1 cellular context compared by ENCODE assay signal in the genomic region with DNA sequence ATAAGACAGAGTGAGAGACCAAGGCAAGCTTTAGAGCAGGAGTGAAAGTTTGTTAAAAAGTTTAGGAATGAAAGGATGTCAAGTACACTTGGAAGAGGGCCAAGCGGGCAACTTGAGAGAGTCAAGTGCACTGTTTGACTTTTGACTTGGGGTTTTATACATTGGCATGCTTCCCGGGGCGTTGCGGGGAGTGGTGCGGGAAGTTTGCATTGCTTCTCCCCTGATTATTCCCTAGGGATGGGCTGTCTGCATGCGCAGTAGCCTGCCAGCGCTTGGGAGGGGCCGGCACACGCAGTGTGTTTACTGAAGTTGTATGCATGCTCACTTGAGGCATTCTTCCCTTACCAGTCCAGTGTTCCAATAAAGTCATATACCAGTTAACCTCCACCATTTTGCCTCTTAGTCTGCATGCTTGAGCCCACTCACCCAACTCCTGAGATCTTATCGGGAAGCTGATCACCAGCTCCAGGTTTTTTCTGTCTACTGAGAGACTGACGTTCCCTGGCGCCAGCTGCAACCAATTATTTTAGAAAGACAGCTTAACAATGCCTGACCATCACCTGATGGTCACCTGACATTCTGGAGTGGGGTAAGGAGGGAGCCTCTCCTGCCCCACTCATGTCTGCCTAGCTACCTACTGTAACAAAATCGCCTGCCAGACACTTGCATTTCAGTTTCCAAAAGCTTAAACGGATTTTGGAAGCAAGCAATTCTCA.
TF ChIP-seq lines count a peak whose summit lies in the region.

No MANE protein-coding gene starts in this region.

TF ChIP-seq in HEK293, 187 proteins besides CTCF, POLR2A, EP300 and RAD21 (continued from another document and continues in another):
- TF ChIP-seq, protein P1, sequence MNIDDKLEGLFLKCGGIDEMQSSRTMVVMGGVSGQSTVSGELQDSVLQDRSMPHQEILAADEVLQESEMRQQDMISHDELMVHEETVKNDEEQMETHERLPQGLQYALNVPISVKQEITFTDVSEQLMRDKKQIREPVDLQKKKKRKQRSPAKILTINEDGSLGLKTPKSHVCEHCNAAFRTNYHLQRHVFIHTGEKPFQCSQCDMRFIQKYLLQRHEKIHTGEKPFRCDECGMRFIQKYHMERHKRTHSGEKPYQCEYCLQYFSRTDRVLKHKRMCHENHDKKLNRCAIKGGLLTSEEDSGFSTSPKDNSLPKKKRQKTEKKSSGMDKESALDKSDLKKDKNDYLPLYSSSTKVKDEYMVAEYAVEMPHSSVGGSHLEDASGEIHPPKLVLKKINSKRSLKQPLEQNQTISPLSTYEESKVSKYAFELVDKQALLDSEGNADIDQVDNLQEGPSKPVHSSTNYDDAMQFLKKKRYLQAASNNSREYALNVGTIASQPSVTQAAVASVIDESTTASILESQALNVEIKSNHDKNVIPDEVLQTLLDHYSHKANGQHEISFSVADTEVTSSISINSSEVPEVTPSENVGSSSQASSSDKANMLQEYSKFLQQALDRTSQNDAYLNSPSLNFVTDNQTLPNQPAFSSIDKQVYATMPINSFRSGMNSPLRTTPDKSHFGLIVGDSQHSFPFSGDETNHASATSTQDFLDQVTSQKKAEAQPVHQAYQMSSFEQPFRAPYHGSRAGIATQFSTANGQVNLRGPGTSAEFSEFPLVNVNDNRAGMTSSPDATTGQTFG (tag by site-specific recombination; IDR thresholded peaks at IDR 0.05; ENCODE audit: borderline replicate concordance): no peak
- TF ChIP-seq BCL11A (tag by site-specific recombination; IDR thresholded peaks at IDR 0.05; ENCODE audit: low read depth) (no peak), ZNF248 (tag by site-specific recombination; IDR thresholded peaks at IDR 0.05) (no peak), ZNF350 (tag by site-specific recombination; IDR thresholded peaks at IDR 0.05) (no peak), GFI1B (tag by site-specific recombination; IDR thresholded peaks at IDR 0.05) (no peak), ZNF423 (tag by site-specific recombination; IDR thresholded peaks at IDR 0.05) (0 out of 2 replicates have a peak, but pooled peaks have one; percentile 50), ZNF121 (tag by site-specific recombination; IDR thresholded peaks at IDR 0.05) (no peak), YY1 (tag by site-specific recombination; IDR thresholded peaks at IDR 0.05) (no peak), ZNF211 (tag by site-specific recombination; IDR thresholded peaks at IDR 0.05; ENCODE audit: low read depth) (no peak), REPIN1 (tag by site-specific recombination; IDR thresholded peaks at IDR 0.05; ENCODE audit: low read depth) (no peak), ZNF10 (tag by site-specific recombination; IDR thresholded peaks at IDR 0.05) (peak; percentile 87; the same call in 1 of the 2 replicates), MEIS1 (CRISPR knock-in tag; IDR thresholded peaks at IDR 0.05; ENCODE audit: borderline replicate concordance) (no peak), RBAK (tag by site-specific recombination; IDR thresholded peaks at IDR 0.05) (no peak), EGR2 (tag by site-specific recombination; IDR thresholded peaks at IDR 0.05; ENCODE audit: low read depth) (no peak), ZNF202 (tag by site-specific recombination; IDR thresholded peaks at IDR 0.05; ENCODE audit: borderline replicate concordance) (no peak), SETDB1 (IDR thresholded peaks at IDR 0.05; ENCODE audit: insufficient read length, low read length) (no peak), TCF7L2 (IDR thresholded peaks at IDR 0.05; ENCODE audit: borderline replicate concordance, low read depth, low read length) (no peak), ZXDB (tag by site-specific recombination; IDR thresholded peaks at IDR 0.05) (no peak), HOXC10 (CRISPR knock-in tag; IDR thresholded peaks at IDR 0.05) (no peak), KLF16 (tag by site-specific recombination; IDR thresholded peaks at IDR 0.05) (no peak), ZFP69B (tag by site-specific recombination; IDR thresholded peaks at IDR 0.05) (no peak), KLF7 (tag by site-specific recombination; IDR thresholded peaks at IDR 0.05; ENCODE audit: borderline replicate concordance) (no peak), ZNF341 (tag by site-specific recombination; IDR thresholded peaks at IDR 0.05; ENCODE audit: low read depth) (peak; percentile 52), TRIM28 (IDR thresholded peaks at IDR 0.05; ENCODE audit: borderline replicate concordance, low read length) (no peak), ZNF366 (tag by site-specific recombination; conservative IDR thresholded peaks at IDR 0.05) (0 out of 2 replicates have a peak, but pooled peaks have one; percentile 15), ZNF23 (tag by site-specific recombination; IDR thresholded peaks at IDR 0.05; ENCODE audit: borderline replicate concordance) (no peak), ZNF221 (tag by site-specific recombination; IDR thresholded peaks at IDR 0.05; ENCODE audit: borderline replicate concordance) (no peak), ZNF624 (tag by site-specific recombination; IDR thresholded peaks at IDR 0.05) (no peak), OSR2 (tag by site-specific recombination; IDR thresholded peaks at IDR 0.05) (peak; percentile 40), ZNF600 (tag by site-specific recombination; IDR thresholded peaks at IDR 0.05) (no peak), BCL11B (tag by site-specific recombination; IDR thresholded peaks at IDR 0.05; ENCODE audit: low read depth) (no peak), ZNF701 (tag by site-specific recombination; IDR thresholded peaks at IDR 0.05) (no peak), ZNF596 (tag by site-specific recombination; IDR thresholded peaks at IDR 0.05) (no peak; the same call in 1 of the 2 replicates), ZNF664 (tag by site-specific recombination; IDR thresholded peaks at IDR 0.05) (no peak), ZNF132 (tag by site-specific recombination; IDR thresholded peaks at IDR 0.05; ENCODE audit: borderline replicate concordance) (no peak), ZNF274 (IDR thresholded peaks at IDR 0.05; ENCODE audit: low read length) (no peak), ZNF274 (tag by site-specific recombination; IDR thresholded peaks at IDR 0.05; ENCODE audit: borderline replicate concordance) (no peak), ZNF529 (tag by site-specific recombination; IDR thresholded peaks at IDR 0.05; ENCODE audit: insufficient replicate concordance) (no peak), ZNF354C (tag by site-specific recombination; IDR thresholded peaks at IDR 0.05; ENCODE audit: borderline replicate concordance, low read depth) (no peak), ZSCAN23 (tag by site-specific recombination; IDR thresholded peaks at IDR 0.05) (no peak), ZFHX2 (tag by site-specific recombination; conservative IDR thresholded peaks at IDR 0.05) (no peak)
- TF ChIP-seq, protein P2, sequence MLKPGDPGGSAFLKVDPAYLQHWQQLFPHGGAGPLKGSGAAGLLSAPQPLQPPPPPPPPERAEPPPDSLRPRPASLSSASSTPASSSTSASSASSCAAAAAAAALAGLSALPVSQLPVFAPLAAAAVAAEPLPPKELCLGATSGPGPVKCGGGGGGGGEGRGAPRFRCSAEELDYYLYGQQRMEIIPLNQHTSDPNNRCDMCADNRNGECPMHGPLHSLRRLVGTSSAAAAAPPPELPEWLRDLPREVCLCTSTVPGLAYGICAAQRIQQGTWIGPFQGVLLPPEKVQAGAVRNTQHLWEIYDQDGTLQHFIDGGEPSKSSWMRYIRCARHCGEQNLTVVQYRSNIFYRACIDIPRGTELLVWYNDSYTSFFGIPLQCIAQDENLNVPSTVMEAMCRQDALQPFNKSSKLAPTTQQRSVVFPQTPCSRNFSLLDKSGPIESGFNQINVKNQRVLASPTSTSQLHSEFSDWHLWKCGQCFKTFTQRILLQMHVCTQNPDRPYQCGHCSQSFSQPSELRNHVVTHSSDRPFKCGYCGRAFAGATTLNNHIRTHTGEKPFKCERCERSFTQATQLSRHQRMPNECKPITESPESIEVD (tag by site-specific recombination; IDR thresholded peaks at IDR 0.05): no peak
- TF ChIP-seq, protein P3, sequence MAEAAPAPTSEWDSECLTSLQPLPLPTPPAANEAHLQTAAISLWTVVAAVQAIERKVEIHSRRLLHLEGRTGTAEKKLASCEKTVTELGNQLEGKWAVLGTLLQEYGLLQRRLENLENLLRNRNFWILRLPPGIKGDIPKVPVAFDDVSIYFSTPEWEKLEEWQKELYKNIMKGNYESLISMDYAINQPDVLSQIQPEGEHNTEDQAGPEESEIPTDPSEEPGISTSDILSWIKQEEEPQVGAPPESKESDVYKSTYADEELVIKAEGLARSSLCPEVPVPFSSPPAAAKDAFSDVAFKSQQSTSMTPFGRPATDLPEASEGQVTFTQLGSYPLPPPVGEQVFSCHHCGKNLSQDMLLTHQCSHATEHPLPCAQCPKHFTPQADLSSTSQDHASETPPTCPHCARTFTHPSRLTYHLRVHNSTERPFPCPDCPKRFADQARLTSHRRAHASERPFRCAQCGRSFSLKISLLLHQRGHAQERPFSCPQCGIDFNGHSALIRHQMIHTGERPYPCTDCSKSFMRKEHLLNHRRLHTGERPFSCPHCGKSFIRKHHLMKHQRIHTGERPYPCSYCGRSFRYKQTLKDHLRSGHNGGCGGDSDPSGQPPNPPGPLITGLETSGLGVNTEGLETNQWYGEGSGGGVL (tag by site-specific recombination; IDR thresholded peaks at IDR 0.05): no peak
- TF ChIP-seq, protein P4, sequence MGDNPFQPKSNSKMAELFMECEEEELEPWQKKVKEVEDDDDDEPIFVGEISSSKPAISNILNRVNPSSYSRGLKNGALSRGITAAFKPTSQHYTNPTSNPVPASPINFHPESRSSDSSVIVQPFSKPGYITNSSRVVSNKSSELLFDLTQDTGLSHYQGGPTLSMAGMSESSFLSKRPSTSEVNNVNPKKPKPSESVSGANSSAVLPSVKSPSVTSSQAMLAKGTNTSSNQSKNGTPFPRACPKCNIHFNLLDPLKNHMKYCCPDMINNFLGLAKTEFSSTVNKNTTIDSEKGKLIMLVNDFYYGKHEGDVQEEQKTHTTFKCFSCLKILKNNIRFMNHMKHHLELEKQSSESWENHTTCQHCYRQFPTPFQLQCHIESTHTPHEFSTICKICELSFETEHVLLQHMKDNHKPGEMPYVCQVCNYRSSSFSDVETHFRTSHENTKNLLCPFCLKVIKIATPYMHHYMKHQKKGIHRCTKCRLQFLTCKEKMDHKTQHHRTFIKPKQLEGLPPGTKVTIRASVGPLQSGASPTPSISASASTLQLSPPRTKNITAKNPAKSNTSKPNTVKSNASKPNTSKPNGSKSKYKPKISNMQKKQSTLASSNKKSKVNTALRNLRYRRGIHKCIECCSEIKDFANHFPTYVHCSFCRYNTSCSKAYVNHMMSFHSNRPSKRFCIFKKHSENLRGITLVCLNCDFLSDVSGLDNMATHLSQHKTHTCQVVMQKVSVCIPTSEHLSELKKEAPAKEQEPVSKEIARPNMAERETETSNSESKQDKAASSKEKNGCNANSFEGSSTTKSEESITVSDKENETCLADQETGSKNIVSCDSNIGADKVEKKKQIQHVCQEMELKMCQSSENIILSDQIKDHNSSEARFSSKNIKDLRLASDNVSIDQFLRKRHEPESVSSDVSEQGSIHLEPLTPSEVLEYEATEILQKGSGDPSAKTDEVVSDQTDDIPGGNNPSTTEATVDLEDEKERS (tag by site-specific recombination; IDR thresholded peaks at IDR 0.05): no peak
- TF ChIP-seq, protein P5, sequence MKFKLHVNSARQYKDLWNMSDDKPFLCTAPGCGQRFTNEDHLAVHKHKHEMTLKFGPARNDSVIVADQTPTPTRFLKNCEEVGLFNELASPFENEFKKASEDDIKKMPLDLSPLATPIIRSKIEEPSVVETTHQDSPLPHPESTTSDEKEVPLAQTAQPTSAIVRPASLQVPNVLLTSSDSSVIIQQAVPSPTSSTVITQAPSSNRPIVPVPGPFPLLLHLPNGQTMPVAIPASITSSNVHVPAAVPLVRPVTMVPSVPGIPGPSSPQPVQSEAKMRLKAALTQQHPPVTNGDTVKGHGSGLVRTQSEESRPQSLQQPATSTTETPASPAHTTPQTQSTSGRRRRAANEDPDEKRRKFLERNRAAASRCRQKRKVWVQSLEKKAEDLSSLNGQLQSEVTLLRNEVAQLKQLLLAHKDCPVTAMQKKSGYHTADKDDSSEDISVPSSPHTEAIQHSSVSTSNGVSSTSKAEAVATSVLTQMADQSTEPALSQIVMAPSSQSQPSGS (tag by site-specific recombination; IDR thresholded peaks at IDR 0.05; ENCODE audit: low read depth): no peak
- TF ChIP-seq, protein P6, sequence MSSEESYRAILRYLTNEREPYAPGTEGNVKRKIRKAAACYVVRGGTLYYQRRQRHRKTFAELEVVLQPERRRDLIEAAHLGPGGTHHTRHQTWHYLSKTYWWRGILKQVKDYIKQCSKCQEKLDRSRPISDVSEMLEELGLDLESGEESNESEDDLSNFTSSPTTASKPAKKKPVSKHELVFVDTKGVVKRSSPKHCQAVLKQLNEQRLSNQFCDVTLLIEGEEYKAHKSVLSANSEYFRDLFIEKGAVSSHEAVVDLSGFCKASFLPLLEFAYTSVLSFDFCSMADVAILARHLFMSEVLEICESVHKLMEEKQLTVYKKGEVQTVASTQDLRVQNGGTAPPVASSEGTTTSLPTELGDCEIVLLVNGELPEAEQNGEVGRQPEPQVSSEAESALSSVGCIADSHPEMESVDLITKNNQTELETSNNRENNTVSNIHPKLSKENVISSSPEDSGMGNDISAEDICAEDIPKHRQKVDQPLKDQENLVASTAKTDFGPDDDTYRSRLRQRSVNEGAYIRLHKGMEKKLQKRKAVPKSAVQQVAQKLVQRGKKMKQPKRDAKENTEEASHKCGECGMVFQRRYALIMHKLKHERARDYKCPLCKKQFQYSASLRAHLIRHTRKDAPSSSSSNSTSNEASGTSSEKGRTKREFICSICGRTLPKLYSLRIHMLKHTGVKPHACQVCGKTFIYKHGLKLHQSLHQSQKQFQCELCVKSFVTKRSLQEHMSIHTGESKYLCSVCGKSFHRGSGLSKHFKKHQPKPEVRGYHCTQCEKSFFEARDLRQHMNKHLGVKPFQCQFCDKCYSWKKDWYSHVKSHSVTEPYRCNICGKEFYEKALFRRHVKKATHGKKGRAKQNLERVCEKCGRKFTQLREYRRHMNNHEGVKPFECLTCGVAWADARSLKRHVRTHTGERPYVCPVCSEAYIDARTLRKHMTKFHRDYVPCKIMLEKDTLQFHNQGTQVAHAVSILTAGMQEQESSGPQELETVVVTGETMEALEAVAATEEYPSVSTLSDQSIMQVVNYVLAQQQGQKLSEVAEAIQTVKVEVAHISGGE (tag by site-specific recombination; conservative IDR thresholded peaks at IDR 0.05; ENCODE audit: low read depth): no peak
- TF ChIP-seq, protein P7, sequence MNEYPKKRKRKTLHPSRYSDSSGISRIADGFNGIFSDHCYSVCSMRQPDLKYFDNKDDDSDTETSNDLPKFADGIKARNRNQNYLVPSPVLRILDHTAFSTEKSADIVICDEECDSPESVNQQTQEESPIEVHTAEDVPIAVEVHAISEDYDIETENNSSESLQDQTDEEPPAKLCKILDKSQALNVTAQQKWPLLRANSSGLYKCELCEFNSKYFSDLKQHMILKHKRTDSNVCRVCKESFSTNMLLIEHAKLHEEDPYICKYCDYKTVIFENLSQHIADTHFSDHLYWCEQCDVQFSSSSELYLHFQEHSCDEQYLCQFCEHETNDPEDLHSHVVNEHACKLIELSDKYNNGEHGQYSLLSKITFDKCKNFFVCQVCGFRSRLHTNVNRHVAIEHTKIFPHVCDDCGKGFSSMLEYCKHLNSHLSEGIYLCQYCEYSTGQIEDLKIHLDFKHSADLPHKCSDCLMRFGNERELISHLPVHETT (tag by site-specific recombination; IDR thresholded peaks at IDR 0.05): no peak
- TF ChIP-seq, protein P8, sequence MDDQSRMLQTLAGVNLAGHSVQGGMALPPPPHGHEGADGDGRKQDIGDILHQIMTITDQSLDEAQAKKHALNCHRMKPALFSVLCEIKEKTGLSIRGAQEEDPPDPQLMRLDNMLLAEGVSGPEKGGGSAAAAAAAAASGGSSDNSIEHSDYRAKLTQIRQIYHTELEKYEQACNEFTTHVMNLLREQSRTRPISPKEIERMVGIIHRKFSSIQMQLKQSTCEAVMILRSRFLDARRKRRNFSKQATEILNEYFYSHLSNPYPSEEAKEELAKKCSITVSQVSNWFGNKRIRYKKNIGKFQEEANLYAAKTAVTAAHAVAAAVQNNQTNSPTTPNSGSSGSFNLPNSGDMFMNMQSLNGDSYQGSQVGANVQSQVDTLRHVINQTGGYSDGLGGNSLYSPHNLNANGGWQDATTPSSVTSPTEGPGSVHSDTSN (CRISPR knock-in tag; IDR thresholded peaks at IDR 0.05): no peak
